Comparison of ENCODE assay signal across 12 cellular contexts in genomic region chr7:136677456-136678365, GRCh38.
DNase-seq lines count a peak whose midpoint lies in the region; ATAC-seq and TF ChIP-seq lines count a peak whose summit lies in the region.
"Had no signal": no experiment of that assay in that cellular context is flagged by ENCODE, and none has a peak within 500 bp of the region (broad histone marks: within the 10 kb centered on the region; RNA-seq: fewer than 3 reads in every experiment).

No MANE protein-coding gene starts in this region.

- H3K4me3 ChIP-seq in KMS-11 (IDR thresholded peaks at IDR 0.05; ENCODE audit: insufficient read depth, low read depth, low read length), result no peak overlapping the region
- no peak overlapping the region for H3K4me3 ChIP-seq in astrocyte of the cerebellum (ENCODE audit: low read depth, low read length)
- no peak overlapping the region for H3K4me3 ChIP-seq in Caco-2 (ENCODE audit: low read depth, low read length)
- no peak overlapping the region for H3K4me3 ChIP-seq in WERI-Rb-1 (ENCODE audit: low read depth, low read length)
- H3K4me3 ChIP-seq: heart right ventricle, ovary had no signal

- in situ Hi-C loops in astrocyte of the cerebellum (cut with HindIII; ENCODE audit: low sequenced_read_pairs), result no loop called here

- H3K4me1 Mint-ChIP-seq in Caco-2 (ENCODE audit: low read depth, unreplicated experiment), result no peaks in the 10 kb centered on the region

- no peaks in the 10 kb centered on the region for H3K27me3 ChIP-seq in KMS-11 (ENCODE audit: insufficient read depth, low read depth)
- no peaks in the 10 kb centered on the region for H3K27me3 ChIP-seq in Caco-2 (replicated peaks; ENCODE audit: control insufficient read depth, insufficient read depth, low read length)
- no peaks in the 10 kb centered on the region for H3K27me3 ChIP-seq in WERI-Rb-1 (ENCODE audit: insufficient read depth, low read depth, severe bottlenecking)
- H3K27me3 ChIP-seq: heart right ventricle, ovary had no signal

- peak overlapping the region; percentile 33; the same call in 1 of the 2 replicates for H3K4me2 ChIP-seq in KMS-11

- BruUV-seq in Caco-2 (replicated peaks; lab: Mats Ljungman, UMichigan), result no TSS peak

- H3K4me1 ChIP-seq in KMS-11 (ENCODE audit: low read depth, poor library complexity, severe bottlenecking), result peaks cover 10% of the 10 kb centered on the region
- H3K4me1 ChIP-seq in Caco-2, result no peaks in the 10 kb centered on the region
- H3K4me1 ChIP-seq: heart right ventricle had no signal

- CTCF ChIA-PET in Caco-2 (lab: Charles Lee), result no interaction called here

- no peak overlapping the region for H3K27ac Mint-ChIP-seq in Caco-2 (ENCODE audit: unreplicated experiment)

- POLR2A ChIA-PET in Caco-2 (lab: Charles Lee), result no interaction called here

- peak overlapping the region; percentile 79 for H2AFZ ChIP-seq in KMS-11 (ENCODE audit: low read depth)

- no peaks in the 10 kb centered on the region for H4K20me1 ChIP-seq in KMS-11 (ENCODE audit: insufficient read depth)

- H3K79me2 ChIP-seq in KMS-11 (ENCODE audit: insufficient read depth, low read depth), result no peaks in the 10 kb centered on the region

- peak overlapping the region; percentile 28; the same call in 1 of the 2 replicates for H3K27ac ChIP-seq in KMS-11
- H3K27ac ChIP-seq in WERI-Rb-1, result no peak overlapping the region
- H3K27ac ChIP-seq: heart right ventricle, ovary had no signal

- intact Hi-C loops in Caco-2 (cut with micrococcal nuclease; ENCODE audit: unreplicated experiment), result no loop called here

- no peaks in the 10 kb centered on the region for H3K27me3 Mint-ChIP-seq in Caco-2 (ENCODE audit: insufficient read depth, unreplicated experiment)

- H3K9me3 Mint-ChIP-seq in Caco-2 (ENCODE audit: unreplicated experiment), result peaks cover 12% of the 10 kb centered on the region

- DNase-seq in astrocyte of the cerebellum (ENCODE audit: low read depth), result peak; percentile 26
- peak; percentile 35 for DNase-seq in renal cortical epithelial cell (ENCODE audit: low read depth)
- DNase-seq in COR-L47 (lab: John Stamatoyannopoulos, UW), result no peak
- DNase-seq in Caco-2, result no peak
- DNase-seq in WERI-Rb-1, result no peak
- no peak for DNase-seq in activated CD4-positive, alpha-beta T cell treated with anti-CD3 and anti-CD28 coated beads for 1 hour
- DNase-seq: activated CD4-positive, CD25-positive, alpha-beta regulatory T cell treated with anti-CD3 and anti-CD28 coated beads, Interleukin-2, amount 50 U/mL, for 72 hours; heart right ventricle; NCI-H2107; ovary had no signal

- no peaks in the 10 kb centered on the region for H3K36me3 Mint-ChIP-seq in Caco-2 (ENCODE audit: insufficient read depth, unreplicated experiment)

- ATAC-seq in GM21390 (IDR thresholded peaks at IDR 0.05; ENCODE audit: unreplicated experiment), result peak; percentile 69
- ATAC-seq: heart right ventricle had no signal

- H3K9ac ChIP-seq in KMS-11, result no peak overlapping the region; the same call in 1 of the 2 replicates

- no peak for TF ChIP-seq CTCF in KMS-11 (conservative IDR thresholded peaks at IDR 0.05; ENCODE audit: low read depth, low read length)
- no peak for TF ChIP-seq CTCF in astrocyte of the cerebellum (IDR thresholded peaks at IDR 0.05; ENCODE audit: low read depth, low read length, missing control alignments)
- no peak for TF ChIP-seq CTCF in Caco-2 (IDR thresholded peaks at IDR 0.05; ENCODE audit: insufficient read depth in 1 of 2, low read depth in 1 of 2, low read length in 1 of 2, severe bottlenecking in 1 of 2, unreplicated experiment in 1 of 2)
- TF ChIP-seq CTCF in WERI-Rb-1 (IDR thresholded peaks at IDR 0.05; ENCODE audit: low read depth, low read length), result no peak

- H3K36me3 ChIP-seq in KMS-11 (ENCODE audit: insufficient read depth) (no peaks in the 10 kb centered on the region; the same call in 1 of the 2 replicates), Caco-2 (ENCODE audit: control insufficient read depth, insufficient read depth, low read length) (no peaks in the 10 kb centered on the region), WERI-Rb-1 (no peaks in the 10 kb centered on the region)
- H3K36me3 ChIP-seq: heart right ventricle, ovary had no signal

- H3K9me3 ChIP-seq in Caco-2 (no peaks in the 10 kb centered on the region), WERI-Rb-1 (ENCODE audit: severe bottlenecking) (no peaks in the 10 kb centered on the region)
- H3K9me3 ChIP-seq: ovary had no signal

- no peak overlapping the region for H3K4me3 Mint-ChIP-seq in Caco-2 (ENCODE audit: unreplicated experiment)

Comparison
In these comparisons a context has a peak if more than half of its experiments do, and no peak if none do; other contexts are left out.
1. DNase-seq: peak in astrocyte of the cerebellum (single experiment) and renal cortical epithelial cell (single experiment); none in COR-L47 (single experiment), Caco-2 (0 of 2), WERI-Rb-1 (single experiment) and activated CD4-positive, alpha-beta T cell treated with anti-CD3 and anti-CD28 coated beads for 1 hour (single experiment).